27 cellular contexts compared by ENCODE assay signal in the genomic region with DNA sequence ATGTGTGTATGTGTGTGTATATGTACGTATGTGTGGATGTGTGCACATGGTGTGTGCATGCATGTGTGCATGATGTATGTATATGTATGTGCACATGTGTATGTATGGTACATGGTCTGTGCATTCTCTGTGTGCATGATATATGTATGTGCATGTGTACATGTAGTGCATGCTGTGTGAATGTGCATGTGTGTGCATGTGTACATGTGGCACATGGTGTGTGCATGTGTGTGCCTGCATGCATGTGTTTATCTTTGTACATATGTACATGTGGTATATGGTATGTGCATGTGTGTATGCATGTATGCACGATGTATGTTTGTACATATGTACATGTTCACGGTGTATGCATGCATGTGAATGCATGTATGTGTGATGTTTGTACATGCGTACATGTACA.
"Had no signal": no experiment of that assay in that cellular context is flagged by ENCODE, and none has a peak within 500 bp of the region (broad histone marks: within the 10 kb centered on the region; RNA-seq: fewer than 3 reads in every experiment).

No MANE protein-coding gene starts in this region.

- H3K4me1 ChIP-seq: left lung, lower lobe of right lung, neural progenitor cell, pancreas, prostate gland, suprapubic skin, tibial artery, uterus had no signal

- H2AFZ ChIP-seq: neural progenitor cell had no signal

- H3K9me3 ChIP-seq: left lung, lower lobe of right lung, pancreas, prostate gland, suprapubic skin, thoracic aorta, uterus had no signal

- H3K4me3 ChIP-seq: left lung, lower lobe of right lung, neural progenitor cell, pancreas, prostate gland, sigmoid colon, spleen, suprapubic skin, thoracic aorta, tibial artery, uterus had no signal

- H3K9ac ChIP-seq: neural progenitor cell had no signal

- H3K27me3 ChIP-seq: left lung, neural progenitor cell, pancreas, sigmoid colon, suprapubic skin, uterus had no signal

- FAIRE-seq: islet of Langerhans, kidney, pancreas, small intestine had no signal

- H3K4me2 ChIP-seq: neural progenitor cell had no signal

- DNase-seq: hypothalamus; immature natural killer cell; kidney; left colon; left lung; mammary epithelial cell; mesendoderm; naive B cell; natural killer cell; nephron progenitor cell; pancreas; retina; right cardiac atrium; sigmoid colon; small intestine; spleen; stimulated activated CD4-positive, alpha-beta T cell treated with anti-CD3 and anti-CD28 coated beads, Interleukin-4, amount 100 ng/mL, for 24 hours; stimulated activated naive CD4-positive, alpha-beta T cell; tibial artery; uterus had no signal

- ATAC-seq: left colon; left lung; lower lobe of right lung; pancreas; right cardiac atrium; stimulated activated effector memory CD8-positive, alpha-beta T cell treated with anti-CD3 and anti-CD28 coated beads, Interleukin-12 subunit alpha, Interleukin-12 subunit beta, amount 100 ng/mL, for 72 hours had no signal

- H3K27ac ChIP-seq: left lung, lower lobe of right lung, neural progenitor cell, pancreas, prostate gland, sigmoid colon, spleen, suprapubic skin, thoracic aorta, tibial artery, uterus had no signal

- H3K36me3 ChIP-seq: left lung, lower lobe of right lung, neural progenitor cell, pancreas, prostate gland, sigmoid colon, spleen, suprapubic skin, thoracic aorta, tibial artery, uterus had no signal
